In genomic region chr12:120356567-120357030, GRCh38 we compare ENCODE assay signal across 8 cellular contexts. TPM values are rescaled to one million over a fixed set of nuclear protein-coding genes. Genes with fewer than 3 reads are reported as not detected.
DNase-seq lines count a peak whose midpoint lies in the region; ATAC-seq and TF ChIP-seq lines count a peak whose summit lies in the region.

No MANE protein-coding gene starts in this region.

- intact Hi-C loops in tibial artery (cut with DNase I; ENCODE audit: low total_unique reads), result loop anchor here (5.0 kb wide), 1 partner anchor 76 kb away; no protein-coding TSS in a partner anchor

- H3K27ac ChIP-seq in SJSA1, result no peak overlapping the region
- H3K27ac ChIP-seq in parathyroid adenoma, result no peak overlapping the region
- no peak overlapping the region for H3K27ac ChIP-seq in tibial artery

- no peaks in the 10 kb centered on the region for H3K79me2 ChIP-seq in parathyroid adenoma

- H3K4me3 ChIP-seq in SJSA1, result no peak overlapping the region
- no peak overlapping the region for H3K4me3 ChIP-seq in parathyroid adenoma (ENCODE audit: low read depth, low read length)
- no peak overlapping the region for H3K4me3 ChIP-seq in tibial artery

- H3K4me2 ChIP-seq in parathyroid adenoma (ENCODE audit: low read length), result no peak overlapping the region

- no peaks in the 10 kb centered on the region for H3K36me3 ChIP-seq in SJSA1
- H3K36me3 ChIP-seq in parathyroid adenoma (ENCODE audit: control insufficient read depth, insufficient read depth, low read length), result no peaks in the 10 kb centered on the region
- no peaks in the 10 kb centered on the region for H3K36me3 ChIP-seq in tibial artery

- TF ChIP-seq CTCF in parathyroid adenoma (IDR thresholded peaks at IDR 0.05) (peak; percentile 87), tibial artery (IDR thresholded peaks at IDR 0.05) (peak; percentile 75 to 77)

- no peak overlapping the region for H3K9ac ChIP-seq in parathyroid adenoma

- H3K27me3 ChIP-seq in SJSA1 (replicated peaks) (peaks cover 6% of the 10 kb centered on the region), parathyroid adenoma (ENCODE audit: control insufficient read depth, insufficient read depth, low read length) (no peaks in the 10 kb centered on the region), tibial artery (peaks cover 0 to 23% of the 10 kb centered on the region in 2 donors)

- no peaks in the 10 kb centered on the region for H3K9me3 ChIP-seq in SJSA1 (replicated peaks)
- no peaks in the 10 kb centered on the region for H3K9me3 ChIP-seq in parathyroid adenoma (ENCODE audit: control insufficient read depth, low read length)
- H3K9me3 ChIP-seq in tibial artery, result no peaks in the 10 kb centered on the region

- peaks cover 5% of the 10 kb centered on the region; the same call in 1 of the 2 replicates for H3K4me1 ChIP-seq in SJSA1 (replicated peaks)
- no peaks in the 10 kb centered on the region for H3K4me1 ChIP-seq in parathyroid adenoma
- peaks cover 0 to 8% (median 4%) of the 10 kb centered on the region in 4 donors for H3K4me1 ChIP-seq in tibial artery

- ATAC-seq in HG02678 (IDR thresholded peaks at IDR 0.05; ENCODE audit: unreplicated experiment), result no peak

- H2AFZ ChIP-seq in parathyroid adenoma, result no peak overlapping the region

- DNase-seq in Daoy (ENCODE audit: low read depth) (peak; percentile 98), Kasumi-1 (lab: John Stamatoyannopoulos, UW) (peak; percentile 75 to 88), SJSA1 (ENCODE audit: low read depth in 1 of 2, low spot score in 2 of 2) (peak; percentile 83 to 96), germinal center (ENCODE audit: low spot score) (peak; percentile 83), tibial artery (peak; percentile 36 to 76)
- DNase-seq in activated naive CD4-positive, alpha-beta T cell (lab: John Stamatoyannopoulos, UW), result peak; percentile 36 to 66 (median 57)

RNA-seq across cellular contexts. Expression of gene MSI1, which starts 12.4 kb away (rescaled TPM):
- 0.33 and 3.1 TPM in 2 replicates for total RNA-seq in Daoy (2014; rRNA removed; shearing (Covaris generic))
- not detected in 2 replicates for total RNA-seq in SJSA1 (2014; rRNA removed; shearing (Covaris generic))

RNA-seq across cellular contexts. Expression of gene PLA2G1B, which starts 29.0 kb away (rescaled TPM):
- not detected in 2 replicates for total RNA-seq in Daoy (2014; rRNA removed; shearing (Covaris generic))
- not detected in 2 replicates for total RNA-seq in SJSA1 (2014; rRNA removed; shearing (Covaris generic))

RNA-seq across cellular contexts. Expression of gene SIRT4, which starts 54.5 kb away (rescaled TPM):
- total RNA-seq in Daoy (2014; rRNA removed; shearing (Covaris generic)), result 1.8 and 5.6 TPM in 2 replicates
- total RNA-seq in SJSA1 (2014; rRNA removed; shearing (Covaris generic)), result 0.60 and 1.5 TPM in 2 replicates
